In genomic region chr6:12995419-12995818, GRCh38 we compare ENCODE assay signal across 27 cellular contexts.
"Had no signal": no experiment of that assay in that cellular context is flagged by ENCODE, and none has a peak within 500 bp of the region (broad histone marks: within the 10 kb centered on the region; RNA-seq: fewer than 3 reads in every experiment).

No MANE protein-coding gene starts in this region.

- FAIRE-seq: endothelial cell of umbilical vein had no signal

- H3K27ac ChIP-seq: colonic mucosa, esophagus muscularis mucosa, foreskin keratinocyte, heart right ventricle, lower lobe of right lung, ovary, right lobe of liver, suprapubic skin, transverse colon, upper lobe of right lung, uterus had no signal

- H3K4me3 ChIP-seq: colonic mucosa, esophagus muscularis mucosa, heart right ventricle, lower lobe of right lung, ovary, right lobe of liver, smooth muscle cell, suprapubic skin, transverse colon, upper lobe of right lung, uterus had no signal

- H3K9me3 ChIP-seq: colonic mucosa, lower lobe of right lung, ovary, right lobe of liver, suprapubic skin, upper lobe of right lung, uterus had no signal

- DNase-seq: colonic mucosa; effector CD8-positive, alpha-beta T cell; endodermal cell; foreskin keratinocyte; glutamatergic neuron; heart right ventricle; hippocampal formation; islet precursor cell; left ventricle myocardium superior; lower lobe of right lung; natural killer cell; occipital lobe; ovary; right lobe of liver; stimulated activated CD4-positive, alpha-beta T cell treated with anti-CD3 and anti-CD28 coated beads, Interleukin-12 subunit alpha, Interleukin-12 subunit beta, amount 100 ng/mL, for 4 hours; stimulated activated CD4-positive, alpha-beta T cell treated with anti-CD3 and anti-CD28 coated beads, Interleukin-1b, Interleukin-23, amount 100 ng/mL, for 48 hours; stimulated activated CD4-positive, alpha-beta T cell treated with anti-CD3 and anti-CD28 coated beads, Interleukin-4, amount 100 ng/mL, for 1 hour; stimulated activated CD8-positive, alpha-beta memory T cell treated with anti-CD3 and anti-CD28 coated beads, Interleukin-4, amount 100 ng/mL, for 48 hours; stimulated activated naive CD4-positive, alpha-beta T cell; stimulated activated naive CD8-positive, alpha-beta T cell treated with anti-CD3 and anti-CD28 coated beads, Interleukin-15, amount 100 ng/mL, for 72 hours; transverse colon; upper lobe of right lung; uterus had no signal

- H3K4me1 ChIP-seq: colonic mucosa, esophagus muscularis mucosa, foreskin keratinocyte, right lobe of liver, suprapubic skin, transverse colon, upper lobe of right lung, uterus had no signal

- H3K27me3 ChIP-seq: colonic mucosa, esophagus muscularis mucosa, heart right ventricle, right lobe of liver, suprapubic skin, transverse colon, upper lobe of right lung, uterus had no signal

- H3K36me3 ChIP-seq: colonic mucosa, esophagus muscularis mucosa, heart right ventricle, lower lobe of right lung, ovary, right lobe of liver, suprapubic skin, transverse colon, upper lobe of right lung, uterus had no signal
